Comparison of ENCODE assay signal across 1 cellular context in genomic region chr4:30939684-30940083, GRCh38.
A peak's percentile ranks its signal among the peaks of the same experiment; 100 is the strongest.
TF ChIP-seq lines count a peak whose summit lies in the region.

No MANE protein-coding gene starts in this region.

TF ChIP-seq in HEK293, 187 proteins besides CTCF, POLR2A, EP300 and RAD21 (continued from another document):
- TF ChIP-seq KLF17 (tag by site-specific recombination; IDR thresholded peaks at IDR 0.05) = no peak
- TF ChIP-seq GLIS2 (tag by site-specific recombination; IDR thresholded peaks at IDR 0.05) = no peak
- no peak for TF ChIP-seq ZNF335 (tag by site-specific recombination; conservative IDR thresholded peaks at IDR 0.05)
- no peak for TF ChIP-seq ZNF76 (tag by site-specific recombination; IDR thresholded peaks at IDR 0.05; ENCODE audit: borderline replicate concordance, low read depth)
- no peak for TF ChIP-seq MZF1 (tag by site-specific recombination; IDR thresholded peaks at IDR 0.05; ENCODE audit: borderline replicate concordance)
- no peak for TF ChIP-seq KLF9 (tag by site-specific recombination; IDR thresholded peaks at IDR 0.05; ENCODE audit: low read depth)
- peak; percentile 41 for TF ChIP-seq ZBTB17 (tag by site-specific recombination; IDR thresholded peaks at IDR 0.05)
